ENCODE assay signal across 8 cellular contexts in genomic region chr6:141463237-141463977, GRCh38.
DNase-seq lines count a peak whose midpoint lies in the region; ATAC-seq and TF ChIP-seq lines count a peak whose summit lies in the region.

No MANE protein-coding gene starts in this region.

- H3K9me3 ChIP-seq in left ventricle myocardium inferior (replicated peaks) (no peaks in the 10 kb centered on the region), mucosa of descending colon (no peaks in the 10 kb centered on the region)

- H3K27me3 ChIP-seq in KMS-11 (ENCODE audit: insufficient read depth, low read depth) (no peaks in the 10 kb centered on the region; the same call in 1 of the 2 replicates), left ventricle myocardium inferior (ENCODE audit: low read depth) (no peaks in the 10 kb centered on the region)

- H4K20me1 ChIP-seq in KMS-11 (ENCODE audit: insufficient read depth): no peaks in the 10 kb centered on the region; the same call in 1 of the 2 replicates

- no peak overlapping the region for H3K9ac ChIP-seq in KMS-11

- H3K4me3 ChIP-seq in KMS-11 (IDR thresholded peaks at IDR 0.05; ENCODE audit: insufficient read depth, low read depth, low read length) (no peak overlapping the region), left ventricle myocardium inferior (peak overlapping the region; percentile 46), mucosa of descending colon (no peak overlapping the region)

- DNase-seq in left ventricle myocardium inferior (no peak), mucosa of descending colon (no peak), NCI-H1930 (lab: John Stamatoyannopoulos, UW) (no peak), NCI-H82 (lab: John Stamatoyannopoulos, UW) (no peak)
- DNase-seq in activated naive CD4-positive, alpha-beta T cell treated with anti-CD3 and anti-CD28 coated beads, Interleukin-2, amount 50 U/mL, for 16 hours: no peak

- no peaks in the 10 kb centered on the region for H3K79me2 ChIP-seq in KMS-11 (ENCODE audit: insufficient read depth, low read depth)

- intact Hi-C loops in left ventricle myocardium inferior (cut with micrococcal nuclease): no loop called here
- intact Hi-C loops in mucosa of descending colon (cut with DNase I, micrococcal nuclease): no loop called here

- ATAC-seq in GM18502 (IDR thresholded peaks at IDR 0.05; ENCODE audit: poor library complexity, unreplicated experiment): peak; percentile 91
- peak; percentile 88 for ATAC-seq in GM21723 (IDR thresholded peaks at IDR 0.05; ENCODE audit: unreplicated experiment)
- no peak for ATAC-seq in mucosa of descending colon

- H2AFZ ChIP-seq in KMS-11 (ENCODE audit: low read depth): no peak overlapping the region

- H3K27ac ChIP-seq in KMS-11: no peak overlapping the region
- peak overlapping the region; percentile 73 for H3K27ac ChIP-seq in left ventricle myocardium inferior (replicated peaks)

- H3K4me2 ChIP-seq in KMS-11: peak overlapping the region; percentile 60

- H3K4me1 ChIP-seq in KMS-11 (ENCODE audit: low read depth, poor library complexity, severe bottlenecking) (peaks cover 47% of the 10 kb centered on the region), left ventricle myocardium inferior (peaks cover 13% of the 10 kb centered on the region), mucosa of descending colon (ENCODE audit: low read depth) (no peaks in the 10 kb centered on the region)

- TF ChIP-seq CTCF in KMS-11 (conservative IDR thresholded peaks at IDR 0.05; ENCODE audit: low read depth, low read length): no peak
- TF ChIP-seq CTCF in left ventricle myocardium inferior (IDR thresholded peaks at IDR 0.05; ENCODE audit: borderline replicate concordance): no peak
- TF ChIP-seq CTCF in mucosa of descending colon (IDR thresholded peaks at IDR 0.05): no peak

- no peaks in the 10 kb centered on the region for H3K36me3 ChIP-seq in KMS-11 (ENCODE audit: insufficient read depth)
- H3K36me3 ChIP-seq in left ventricle myocardium inferior: no peaks in the 10 kb centered on the region
- H3K36me3 ChIP-seq in mucosa of descending colon (ENCODE audit: low read depth): no peaks in the 10 kb centered on the region
